Comparison of ENCODE assay signal across 27 cellular contexts in genomic region chr2:228709788-228710371, GRCh38.
"Had no signal": no experiment of that assay in that cellular context is flagged by ENCODE, and none has a peak within 500 bp of the region (broad histone marks: within the 10 kb centered on the region; RNA-seq: fewer than 3 reads in every experiment).

No MANE protein-coding gene starts in this region.

- H3K27ac Mint-ChIP-seq: activated CD4-positive, alpha-beta T cell treated with anti-CD3 and anti-CD28 coated beads for 36 hours; activated CD8-positive, alpha-beta T cell treated with anti-CD3 and anti-CD28 coated beads for 36 hours; activated naive CD8-positive, alpha-beta T cell treated with anti-CD3 and anti-CD28 coated beads, Interleukin-2, amount 10 ng/mL, durations not matched to agents 7 days and 5 days had no signal

- H3K36me3 ChIP-seq: adrenal gland, breast epithelium, MG63, Peyer's patch, SJCRH30, WERI-Rb-1 had no signal

- H3K4me3 ChIP-seq: adrenal gland, breast epithelium, MG63, Peyer's patch, SJCRH30 had no signal

- H3K27me3 Mint-ChIP-seq: activated CD4-positive, alpha-beta T cell treated with anti-CD3 and anti-CD28 coated beads for 36 hours; activated CD8-positive, alpha-beta T cell treated with anti-CD3 and anti-CD28 coated beads for 36 hours; activated naive CD8-positive, alpha-beta T cell treated with anti-CD3 and anti-CD28 coated beads, Interleukin-2, amount 10 ng/mL, durations not matched to agents 7 days and 5 days had no signal

- H3K9me3 ChIP-seq: Peyer's patch, SJCRH30 had no signal

- H3K27ac ChIP-seq: adrenal gland, breast epithelium, Peyer's patch, RWPE1, SJCRH30, WERI-Rb-1 had no signal

- H3K27me3 ChIP-seq: adrenal gland, breast epithelium, MG63, Peyer's patch, SJCRH30 had no signal

- H3K36me3 Mint-ChIP-seq: activated naive CD8-positive, alpha-beta T cell treated with anti-CD3 and anti-CD28 coated beads, Interleukin-2, amount 10 ng/mL, durations not matched to agents 7 days and 5 days had no signal

- H3K4me1 Mint-ChIP-seq: activated CD4-positive, alpha-beta T cell treated with anti-CD3 and anti-CD28 coated beads for 36 hours; activated naive CD8-positive, alpha-beta T cell treated with anti-CD3 and anti-CD28 coated beads, Interleukin-2, amount 10 ng/mL, durations not matched to agents 7 days and 5 days had no signal

- ATAC-seq: activated CD4-positive, alpha-beta T cell treated with anti-CD3 and anti-CD28 coated beads for 36 hours; activated CD8-positive, alpha-beta T cell treated with anti-CD3 and anti-CD28 coated beads for 36 hours had no signal

- H3K4me2 ChIP-seq: SK-N-SH had no signal

- H3K4me3 Mint-ChIP-seq: activated CD4-positive, alpha-beta T cell treated with anti-CD3 and anti-CD28 coated beads for 36 hours; activated CD8-positive, alpha-beta T cell treated with anti-CD3 and anti-CD28 coated beads for 36 hours; activated naive CD8-positive, alpha-beta T cell treated with anti-CD3 and anti-CD28 coated beads, Interleukin-2, amount 10 ng/mL, durations not matched to agents 7 days and 5 days had no signal

- H3K4me1 ChIP-seq: adrenal gland, breast epithelium, Peyer's patch, SJCRH30 had no signal

- DNase-seq: activated CD4-positive, alpha-beta T cell treated with anti-CD3 and anti-CD28 coated beads for 36 hours; activated CD8-positive, alpha-beta memory T cell treated with anti-CD3 and anti-CD28 coated beads, Interleukin-2, amount 50 U/mL, for 48 hours; activated CD8-positive, alpha-beta T cell treated with anti-CD3 and anti-CD28 coated beads for 36 hours; activated naive CD4-positive, alpha-beta T cell treated with anti-CD3 and anti-CD28 coated beads, Interleukin-2, amount 50 U/mL, for 16 hours; activated naive CD8-positive, alpha-beta T cell treated with anti-CD3 and anti-CD28 coated beads, Interleukin-2, amount 10 ng/mL, durations not matched to agents 7 days and 5 days; activated T-cell treated with anti-CD3 and anti-CD28 coated beads, Interleukin-2, amount 50 U/mL, for 1 hour; adrenal gland; anterior cingulate cortex; central memory CD4-positive, alpha-beta T cell; MG63; MV-4-11; NCI-H1092 treated with DMSO at 0.1 percent for 48 hours; NCI-H1417 treated with DMSO at 0.1 percent for 48 hours; NCI-H1694; NCI-H2081; NCI-H510A treated with DMSO at 0.1 percent for 48 hours; NCI-H69; NK-92 treated with Interleukin-12 subunit alpha and Interleukin-12 subunit beta, amount 100 ng/mL, for 24 hours; OCI-M1; Peyer's patch; Right ventricle myocardium superior; SJCRH30; SK-N-SH; T-helper 1 cell; WERI-Rb-1 had no signal

- H3K9ac ChIP-seq: SK-N-SH had no signal
